Comparison of ENCODE assay signal across 9 cellular contexts in the genomic region with DNA sequence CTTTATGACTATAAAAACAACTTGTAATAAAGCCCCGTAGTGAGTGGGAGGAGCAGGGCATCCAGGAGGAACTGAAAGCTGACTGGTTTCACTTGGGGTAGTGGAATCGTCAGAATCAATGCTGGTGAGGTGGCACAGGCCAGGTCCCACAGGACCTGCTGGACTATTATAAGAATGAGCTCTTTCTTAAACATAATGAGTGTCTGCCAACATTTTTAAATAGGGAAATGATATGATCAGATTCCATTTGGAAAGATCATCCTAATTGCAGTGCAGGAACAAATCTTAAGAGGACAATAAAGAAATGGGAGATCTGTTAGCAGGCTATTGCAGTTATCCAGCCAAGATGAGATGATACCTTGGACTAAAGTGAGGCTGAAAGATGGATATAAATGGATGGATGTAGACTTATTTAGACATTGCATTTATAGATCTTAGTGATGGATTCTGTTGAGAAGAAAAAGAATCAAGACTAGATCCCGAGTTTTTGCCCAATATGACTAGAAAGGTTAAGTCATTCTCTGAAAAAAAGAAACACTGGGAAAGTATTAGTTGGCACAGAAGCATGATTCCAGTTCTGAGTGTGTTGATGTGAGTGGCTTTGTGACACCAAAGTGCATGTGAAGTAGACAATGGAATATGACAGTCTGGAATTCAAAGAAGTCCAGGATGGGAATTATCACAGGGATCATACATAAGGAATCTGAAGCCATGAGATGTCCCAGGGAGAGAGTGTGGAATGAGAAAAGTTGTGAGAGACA.
A peak's percentile ranks its signal among the peaks of the same experiment; 100 is the strongest.
DNase-seq lines count a peak whose midpoint lies in the region; ATAC-seq lines count a peak whose summit lies in the region.
"Had no signal": no experiment of that assay in that cellular context is flagged by ENCODE, and none has a peak within 500 bp of the region (broad histone marks: within the 10 kb centered on the region; RNA-seq: fewer than 3 reads in every experiment).

No MANE protein-coding gene starts in this region.

- peaks cover 17% of the 10 kb centered on the region for H3K9me3 Mint-ChIP-seq in activated CD4-positive, alpha-beta T cell treated with anti-CD3 and anti-CD28 coated beads, Interleukin-2, amount 10 ng/mL, durations not matched to agents 24 days and 14 days

- no peaks in the 10 kb centered on the region for H3K27me3 Mint-ChIP-seq in activated CD4-positive, alpha-beta T cell treated with anti-CD3 and anti-CD28 coated beads, Interleukin-2, amount 10 ng/mL, durations not matched to agents 24 days and 14 days

- intact Hi-C loops in activated CD4-positive, alpha-beta T cell treated with anti-CD3 and anti-CD28 coated beads, Interleukin-2, amount 10 ng/mL, durations not matched to agents 24 days and 14 days (cut with micrococcal nuclease), result no loop called here

- peak; percentile 96 for ATAC-seq in HG02642 (IDR thresholded peaks at IDR 0.05; ENCODE audit: poor library complexity, unreplicated experiment)

- H3K4me3 Mint-ChIP-seq in activated CD4-positive, alpha-beta T cell treated with anti-CD3 and anti-CD28 coated beads, Interleukin-2, amount 10 ng/mL, durations not matched to agents 24 days and 14 days, result no peak overlapping the region
- H3K4me3 Mint-ChIP-seq: T-helper 1 cell treated with Interleukin-12 subunit alpha and Interleukin-12 subunit beta and Interleukin-4 antibody, amounts not matched to agents 30 μg/mL and 1 μg/mL, for 36 hours had no signal

- DNase-seq in activated CD4-positive, alpha-beta T cell treated with anti-CD3 and anti-CD28 coated beads, Interleukin-2, amount 10 ng/mL, durations not matched to agents 24 days and 14 days, result peak; percentile 60
- DNase-seq in activated CD4-positive, alpha-beta T cell treated with anti-CD3 and anti-CD28 coated beads, Interleukin-2, amount 50 U/mL, for 4 hours, result no peak
- peak; percentile 87 to 95 for DNase-seq in NOMO-1 (lab: John Stamatoyannopoulos, UW; ENCODE audit: unreplicated experiment in 2 of 2)
- DNase-seq in medulla oblongata (ENCODE audit: extremely low spot score), result peak; percentile 67
- no peak for DNase-seq in DMS79 treated with DMSO at 0.1 percent for 48 hours (lab: John Stamatoyannopoulos, UW)
- no peak for DNase-seq in GM19238 (ENCODE audit: insufficient read length, low spot score)
- DNase-seq in NCI-H524 treated with DMSO at 0.1 percent for 48 hours (lab: John Stamatoyannopoulos, UW), result no peak

- H3K4me1 Mint-ChIP-seq in activated CD4-positive, alpha-beta T cell treated with anti-CD3 and anti-CD28 coated beads, Interleukin-2, amount 10 ng/mL, durations not matched to agents 24 days and 14 days, result peaks cover 28% of the 10 kb centered on the region

- H3K27ac Mint-ChIP-seq in activated CD4-positive, alpha-beta T cell treated with anti-CD3 and anti-CD28 coated beads, Interleukin-2, amount 10 ng/mL, durations not matched to agents 24 days and 14 days, result peak overlapping the region; percentile 54
- H3K27ac Mint-ChIP-seq: T-helper 1 cell treated with Interleukin-12 subunit alpha and Interleukin-12 subunit beta and Interleukin-4 antibody, amounts not matched to agents 30 μg/mL and 1 μg/mL, for 36 hours had no signal

- peaks cover 10% of the 10 kb centered on the region for H3K36me3 Mint-ChIP-seq in activated CD4-positive, alpha-beta T cell treated with anti-CD3 and anti-CD28 coated beads, Interleukin-2, amount 10 ng/mL, durations not matched to agents 24 days and 14 days (ENCODE audit: low read depth)

Comparison
In these comparisons a context has a peak if more than half of its experiments do, and no peak if none do; other contexts are left out.
1. DNase-seq: peak in activated CD4-positive, alpha-beta T cell treated with anti-CD3 and anti-CD28 coated beads, Interleukin-2, amount 10 ng/mL, durations not matched to agents 24 days and 14 days (single experiment), NOMO-1 (2 of 2) and medulla oblongata (single experiment); none in activated CD4-positive, alpha-beta T cell treated with anti-CD3 and anti-CD28 coated beads, Interleukin-2, amount 50 U/mL, for 4 hours (0 of 2), DMS79 treated with DMSO at 0.1 percent for 48 hours (single experiment), GM19238 (single experiment) and NCI-H524 treated with DMSO at 0.1 percent for 48 hours (single experiment).